ENCODE assay signal across 27 cellular contexts in genomic region chr6:107448776-107449175, GRCh38.
"Had no signal": no experiment of that assay in that cellular context is flagged by ENCODE, and none has a peak within 500 bp of the region (broad histone marks: within the 10 kb centered on the region; RNA-seq: fewer than 3 reads in every experiment).

No MANE protein-coding gene starts in this region.

- H3K27ac ChIP-seq: ascending aorta, cardiac muscle cell, VCaP had no signal

- H3K4me3 ChIP-seq: ascending aorta, cardiac muscle cell had no signal

- H3K27me3 ChIP-seq: ascending aorta, cardiac muscle cell had no signal

- H3K36me3 ChIP-seq: ascending aorta, cardiac muscle cell had no signal

- H3K4me1 ChIP-seq: ascending aorta had no signal

- DNase-seq: activated B cell treated with CpG ODN at 0.5 μM for 24 hours; activated CD4-positive, alpha-beta memory T cell treated with anti-CD3 and anti-CD28 coated beads, Interleukin-2, amount 10 ng/mL, durations not matched to agents 7 days and 5 days; activated CD4-positive, alpha-beta T cell treated with anti-CD3 and anti-CD28 coated beads for 4 hours; activated CD4-positive, alpha-beta T cell treated with anti-CD3 and anti-CD28 coated beads, Interleukin-2, amount 10 ng/mL, durations not matched to agents 7 days and 5 days; activated CD4-positive, alpha-beta T cell treated with anti-CD3 and anti-CD28 coated beads, Interleukin-2, amount 50 U/mL, for 48 hours; activated CD4-positive, CD25-positive, alpha-beta regulatory T cell treated with anti-CD3 and anti-CD28 coated beads, Interleukin-2, amount 50 U/mL, for 72 hours; activated CD8-positive, alpha-beta memory T cell treated with anti-CD3 and anti-CD28 coated beads for 24 hours; activated CD8-positive, alpha-beta memory T cell treated with anti-CD3 and anti-CD28 coated beads, Interleukin-2, amount 10 ng/mL, durations not matched to agents 7 days and 5 days; activated CD8-positive, alpha-beta memory T cell treated with anti-CD3 and anti-CD28 coated beads, Interleukin-2, amount 50 U/mL, for 48 hours; activated CD8-positive, alpha-beta T cell treated with anti-CD3 and anti-CD28 coated beads, Interleukin-2, amount 10 ng/mL, durations not matched to agents 7 days and 5 days; activated effector memory CD4-positive, alpha-beta T cell treated with Interleukin-2 at 50 U/mL for 16 hours; activated gamma-delta T cell; activated naive CD4-positive, alpha-beta T cell treated with anti-CD3 and anti-CD28 coated beads, Interleukin-2, amount 10 ng/mL, durations not matched to agents 7 days and 5 days; activated naive CD4-positive, alpha-beta T cell treated with Interleukin-2 at 50 U/mL for 16 hours; activated naive CD8-positive, alpha-beta T cell treated with anti-CD3 and anti-CD28 coated beads, Interleukin-2, amount 10 ng/mL, durations not matched to agents 7 days and 5 days; activated naive CD8-positive, alpha-beta T cell treated with anti-CD3 and anti-CD28 coated beads, Interleukin-2, amount 50 U/mL, for 24 hours; activated T-cell treated with anti-CD3 and anti-CD28 coated beads, Interleukin-2, amount 50 U/mL, for 24 hours; activated T-cell treated with anti-CD3 and anti-CD28 coated beads, Interleukin-2, amount 50 U/mL, for 48 hours; amygdala; anterior cingulate cortex; caudate nucleus; cerebellar nuclear complex; T-helper 2 cell; T-helper 9 cell had no signal
